Comparison of ENCODE assay signal across 31 cellular contexts in genomic region chr7:157044943-157045660, GRCh38. TPM values are rescaled to one million over a fixed set of nuclear protein-coding genes. Genes with fewer than 3 reads are reported as not detected.
"Had no signal": no experiment of that assay in that cellular context is flagged by ENCODE, and none has a peak within 500 bp of the region (broad histone marks: within the 10 kb centered on the region; RNA-seq: fewer than 3 reads in every experiment).

No MANE protein-coding gene starts in this region.

- H3K4me3 ChIP-seq: cardiac muscle cell, colonic mucosa, gastroesophageal sphincter, hepatocyte, left lung, lower lobe of right lung, prostate gland, sigmoid colon, SK-N-MC, testis had no signal

- H3K27ac Mint-ChIP-seq: activated CD4-positive, alpha-beta T cell treated with anti-CD3 and anti-CD28 coated beads for 36 hours; activated naive CD8-positive, alpha-beta T cell; brain; naive thymus-derived CD8-positive, alpha-beta T cell; stimulated activated naive B cell treated with anti-CD40 and anti-IgM and Interleukin-4, amounts not matched to agents 10 μg/mL and 1 μg/mL and 100 μg/mL, for 72 hours had no signal

- H3K4me2 ChIP-seq: hepatocyte had no signal

- ATAC-seq: activated CD4-positive, alpha-beta T cell treated with anti-CD3 and anti-CD28 coated beads for 36 hours; left lung; naive thymus-derived CD8-positive, alpha-beta T cell; stimulated activated naive B cell treated with anti-CD40 and anti-IgM and Interleukin-4, amounts not matched to agents 10 μg/mL and 1 μg/mL and 100 μg/mL, for 72 hours had no signal

- H3K4me1 ChIP-seq: colonic mucosa, gastroesophageal sphincter, left lung, lower lobe of right lung, prostate gland, sigmoid colon, testis had no signal

- H3K4me1 Mint-ChIP-seq: activated CD4-positive, alpha-beta T cell treated with anti-CD3 and anti-CD28 coated beads for 36 hours; naive thymus-derived CD8-positive, alpha-beta T cell; stimulated activated naive B cell treated with anti-CD40 and anti-IgM and Interleukin-4, amounts not matched to agents 10 μg/mL and 1 μg/mL and 100 μg/mL, for 72 hours had no signal

- H3K27me3 ChIP-seq: colonic mucosa, hepatocyte, testis had no signal

- H3K79me2 ChIP-seq: hepatocyte had no signal

- FAIRE-seq: endometrium, kidney, small intestine had no signal

- H3K4me3 Mint-ChIP-seq: activated CD4-positive, alpha-beta T cell treated with anti-CD3 and anti-CD28 coated beads for 36 hours; activated naive CD8-positive, alpha-beta T cell; brain; naive thymus-derived CD8-positive, alpha-beta T cell; stimulated activated naive B cell treated with anti-CD40 and anti-IgM and Interleukin-4, amounts not matched to agents 10 μg/mL and 1 μg/mL and 100 μg/mL, for 72 hours had no signal

- H3K9me3 ChIP-seq: colonic mucosa, gastroesophageal sphincter, left lung, lower lobe of right lung, prostate gland, sigmoid colon, testis had no signal

- H3K36me3 Mint-ChIP-seq: activated naive CD8-positive, alpha-beta T cell; brain; naive thymus-derived CD8-positive, alpha-beta T cell; stimulated activated naive B cell treated with anti-CD40 and anti-IgM and Interleukin-4, amounts not matched to agents 10 μg/mL and 1 μg/mL and 100 μg/mL, for 72 hours had no signal

- DNase-seq: activated CD4-positive, alpha-beta T cell treated with anti-CD3 and anti-CD28 coated beads for 36 hours; activated CD4-positive, CD25-positive, alpha-beta regulatory T cell; activated CD8-positive, alpha-beta memory T cell treated with anti-CD3 and anti-CD28 coated beads for 24 hours; activated effector memory CD4-positive, alpha-beta T cell treated with Interleukin-2 at 50 U/mL for 16 hours; activated naive CD4-positive, alpha-beta T cell treated with Interleukin-2 at 50 U/mL for 16 hours; anterior cingulate cortex; cerebellar nuclear complex; colonic mucosa; effector CD8-positive, alpha-beta T cell; kidney; left lung; lower lobe of right lung; mesenchymal stem cell; naive thymus-derived CD8-positive, alpha-beta T cell; retina; sigmoid colon; small intestine; stimulated activated CD4-positive, alpha-beta T cell treated with anti-CD3 and anti-CD28 coated beads, Interleukin-4, amount 100 ng/mL, for 24 hours; stimulated activated naive B cell treated with anti-CD40 and anti-IgM and Interleukin-4, amounts not matched to agents 10 μg/mL and 1 μg/mL and 100 μg/mL, for 72 hours; testis; trophoblast cell had no signal

- H3K36me3 ChIP-seq: cardiac muscle cell, colonic mucosa, gastroesophageal sphincter, left lung, lower lobe of right lung, prostate gland, sigmoid colon had no signal

- H2AFZ ChIP-seq: hepatocyte had no signal

- H3K9me3 Mint-ChIP-seq: naive thymus-derived CD8-positive, alpha-beta T cell; stimulated activated naive B cell treated with anti-CD40 and anti-IgM and Interleukin-4, amounts not matched to agents 10 μg/mL and 1 μg/mL and 100 μg/mL, for 72 hours had no signal

- H3K27ac ChIP-seq: cardiac muscle cell, colonic mucosa, epithelial cell of prostate, hepatocyte, left lung, lower lobe of right lung, prostate gland, SK-N-MC, testis had no signal

RNA-seq across cellular contexts. Expression of gene MNX1, which starts 34.6 kb away (rescaled TPM):
- total RNA-seq: activated CD4-positive, alpha-beta T cell treated with anti-CD3 and anti-CD28 coated beads for 36 hours; gastroesophageal sphincter; naive thymus-derived CD8-positive, alpha-beta T cell; osteoblast; sigmoid colon had no signal
